ENCODE assay signal across 7 cellular contexts in genomic region chr2:239327536-239328305, GRCh38.
DNase-seq lines count a peak whose midpoint lies in the region; ATAC-seq and TF ChIP-seq lines count a peak whose summit lies in the region.

No MANE protein-coding gene starts in this region.

- peak; percentile 16; the same call in 2 of the 3 replicates for ATAC-seq in GM23338
- no peak for ATAC-seq in stimulated activated naive CD8-positive, alpha-beta T cell treated with anti-CD3 and anti-CD28 coated beads, Interleukin-15, amount 100 ng/mL, for 72 hours
- ATAC-seq in GM21360 (IDR thresholded peaks at IDR 0.05; ENCODE audit: unreplicated experiment): no peak

- H3K4me3 Mint-ChIP-seq in GM23338: no peak overlapping the region
- peak overlapping the region; percentile 63 to 68 for H3K4me3 Mint-ChIP-seq in stimulated activated naive CD8-positive, alpha-beta T cell treated with anti-CD3 and anti-CD28 coated beads, Interleukin-15, amount 100 ng/mL, for 72 hours

- TF ChIP-seq CTCF in GM23338 (conservative IDR thresholded peaks at IDR 0.05; ENCODE audit: low read depth in 2 of 2) (no peak), Peyer's patch (IDR thresholded peaks at IDR 0.05) (no peak), right atrium auricular region (IDR thresholded peaks at IDR 0.05) (no peak)

- H2AFZ ChIP-seq in GM23338: no peak overlapping the region

- no peaks in the 10 kb centered on the region for H3K9me3 Mint-ChIP-seq in GM23338
- no peaks in the 10 kb centered on the region for H3K9me3 Mint-ChIP-seq in stimulated activated naive CD8-positive, alpha-beta T cell treated with anti-CD3 and anti-CD28 coated beads, Interleukin-15, amount 100 ng/mL, for 72 hours

- no peak overlapping the region for H3K4me2 ChIP-seq in GM23338

- H3K27me3 Mint-ChIP-seq in GM23338 (ENCODE audit: insufficient read depth, low read depth, poor library complexity): peaks cover 3% of the 10 kb centered on the region
- no peaks in the 10 kb centered on the region for H3K27me3 Mint-ChIP-seq in stimulated activated naive CD8-positive, alpha-beta T cell treated with anti-CD3 and anti-CD28 coated beads, Interleukin-15, amount 100 ng/mL, for 72 hours

- peaks cover 48% of the 10 kb centered on the region for H3K4me1 Mint-ChIP-seq in GM23338
- H3K4me1 Mint-ChIP-seq in stimulated activated naive CD8-positive, alpha-beta T cell treated with anti-CD3 and anti-CD28 coated beads, Interleukin-15, amount 100 ng/mL, for 72 hours: peaks cover 87% of the 10 kb centered on the region

- H3K36me3 ChIP-seq in GM23338 (ENCODE audit: insufficient read depth) (no peaks in the 10 kb centered on the region), Peyer's patch (no peaks in the 10 kb centered on the region), right atrium auricular region (no peaks in the 10 kb centered on the region)

- peaks cover 92% of the 10 kb centered on the region for H3K79me2 ChIP-seq in GM23338 (replicated peaks; ENCODE audit: insufficient read depth)

- no peak overlapping the region for H3K27ac ChIP-seq in GM23338 (ENCODE audit: low read depth)
- peak overlapping the region; percentile 29 to 80 (median 56) for H3K27ac ChIP-seq in Peyer's patch
- H3K27ac ChIP-seq in right atrium auricular region: peak overlapping the region; percentile 91 to 97

- H3K9me2 ChIP-seq in GM23338 (ENCODE audit: insufficient read depth): no peaks in the 10 kb centered on the region

- H3K27me3 ChIP-seq in GM23338 (ENCODE audit: insufficient read depth) (no peaks in the 10 kb centered on the region), Peyer's patch (no peaks in the 10 kb centered on the region), right atrium auricular region (no peaks in the 10 kb centered on the region)

- H3K4me3 ChIP-seq in GM23338 (no peak overlapping the region), Peyer's patch (no peak overlapping the region), right atrium auricular region (no peak overlapping the region)

- H4K20me1 ChIP-seq in GM23338 (replicated peaks; ENCODE audit: insufficient read depth): peaks cover 4% of the 10 kb centered on the region; the same call in 1 of the 2 replicates

- H3K4me1 ChIP-seq in GM23338 (ENCODE audit: insufficient read depth) (peaks cover 9% of the 10 kb centered on the region; the same call in 1 of the 2 replicates), Peyer's patch (peaks cover 0 to 46% (median 7%) of the 10 kb centered on the region in 4 donors), right atrium auricular region (peaks cover 0 to 52% of the 10 kb centered on the region in 2 donors)

- no peaks in the 10 kb centered on the region for H3F3A ChIP-seq in GM23338 (replicated peaks; ENCODE audit: low read depth)

- H3K9me3 ChIP-seq in Peyer's patch (no peaks in the 10 kb centered on the region), right atrium auricular region (no peaks in the 10 kb centered on the region)

- H3K27ac Mint-ChIP-seq in GM23338: peak overlapping the region; percentile 87
- H3K27ac Mint-ChIP-seq in stimulated activated naive CD8-positive, alpha-beta T cell treated with anti-CD3 and anti-CD28 coated beads, Interleukin-15, amount 100 ng/mL, for 72 hours: peak overlapping the region; percentile 77 to 87

- H3K36me3 Mint-ChIP-seq in GM23338 (ENCODE audit: low read depth): peaks cover 7% of the 10 kb centered on the region; the same call in 2 of the 3 replicates

- TF ChIP-seq POLR2A in Peyer's patch (IDR thresholded peaks at IDR 0.05): no peak

- DNase-seq in GM23338 (ENCODE audit: low spot score) (no peak), Peyer's patch (peak in 2 of 3 donors; percentile 15 to 44), right atrium auricular region (ENCODE audit: low spot score) (peak; percentile 56), NCI-H526 treated with DMSO at 0.1 percent for 48 hours (lab: John Stamatoyannopoulos, UW) (no peak), NCI-H2196 (lab: John Stamatoyannopoulos, UW; ENCODE audit: unreplicated experiment) (no peak)
- no peak for DNase-seq in stimulated activated naive CD8-positive, alpha-beta T cell treated with anti-CD3 and anti-CD28 coated beads, Interleukin-15, amount 100 ng/mL, for 72 hours

TF ChIP-seq in GM23338, 12 proteins besides CTCF, POLR2A, EP300 and RAD21 (continues in another document):
- TF ChIP-seq ZNF114 (CRISPR knock-in tag; IDR thresholded peaks at IDR 0.05): no peak
- TF ChIP-seq STAT1 (IDR thresholded peaks at IDR 0.05; ENCODE audit: unreplicated experiment): no peak
- TF ChIP-seq JUNB (IDR thresholded peaks at IDR 0.05; ENCODE audit: unreplicated experiment): no peak
- no peak for TF ChIP-seq ZNF331 (CRISPR knock-in tag; IDR thresholded peaks at IDR 0.05; ENCODE audit: low read depth)
- TF ChIP-seq EZH2 (IDR thresholded peaks at IDR 0.05; ENCODE audit: low read depth, unreplicated experiment): no peak
- no peak for TF ChIP-seq POLR2AphosphoS5 (IDR thresholded peaks at IDR 0.05; ENCODE audit: low read depth)
- no peak for TF ChIP-seq REST (IDR thresholded peaks at IDR 0.05; ENCODE audit: unreplicated experiment)
- no peak for TF ChIP-seq EZH2phosphoT487 (IDR thresholded peaks at IDR 0.05; ENCODE audit: unreplicated experiment)
- no peak for TF ChIP-seq CREB1 (CRISPR knock-in tag; IDR thresholded peaks at IDR 0.05; ENCODE audit: low read depth)
- TF ChIP-seq NANOG (IDR thresholded peaks at IDR 0.05; ENCODE audit: borderline replicate concordance): no peak

Comparison
In these comparisons a context has a peak if more than half of its experiments do, and no peak if none do; other contexts are left out.
1. DNase-seq: peak in Peyer's patch (2 of 3) and right atrium auricular region (single experiment); none in GM23338 (single experiment), stimulated activated naive CD8-positive, alpha-beta T cell treated with anti-CD3 and anti-CD28 coated beads, Interleukin-15, amount 100 ng/mL, for 72 hours (0 of 2), NCI-H526 treated with DMSO at 0.1 percent for 48 hours (single experiment) and NCI-H2196 (single experiment).